In genomic region chr14:23120405-23121251, GRCh38 we compare ENCODE assay signal across 1 cellular context.
TF ChIP-seq lines count a peak whose summit lies in the region.

No MANE protein-coding gene starts in this region.

TF ChIP-seq in K562, 482 proteins besides CTCF, POLR2A, EP300 and RAD21 (continues in another document):
- TF ChIP-seq KDM4B (IDR thresholded peaks at IDR 0.05; ENCODE audit: borderline replicate concordance in 2 of 2, low read depth in 1 of 2) (no peak), RBBP5 (IDR thresholded peaks at IDR 0.05; ENCODE audit: borderline replicate concordance, insufficient read depth, low read length, poor library complexity, severe bottlenecking) (no peak), MEF2D (tag; conservative IDR thresholded peaks at IDR 0.05; ENCODE audit: low read depth) (no peak), CXXC5 (CRISPR knock-in tag; IDR thresholded peaks at IDR 0.05) (peak; percentile 43), PRDM10 (IDR thresholded peaks at IDR 0.05; ENCODE audit: partially characterized antibody) (no peak), ZBTB11 (CRISPR knock-in tag; IDR thresholded peaks at IDR 0.05) (peak in 1 of 3 experiments; percentile 66; a peak in 2 of 6 replicates), CREB1 (IDR thresholded peaks at IDR 0.05) (no peak), CREB1 (CRISPR knock-in tag; IDR thresholded peaks at IDR 0.05) (no peak), SRSF3 (IDR thresholded peaks at IDR 0.05; ENCODE audit: insufficient read depth, low read length) (no peak), ZNF316 (IDR thresholded peaks at IDR 0.05) (no peak), HIVEP1 (CRISPR knock-in tag; IDR thresholded peaks at IDR 0.05) (no peak), CHCHD3 (CRISPR knock-in tag; IDR thresholded peaks at IDR 0.05) (no peak), KAT7 (CRISPR knock-in tag; IDR thresholded peaks at IDR 0.05; ENCODE audit: borderline replicate concordance) (no peak; the same call in 1 of the 2 replicates), JUN (IDR thresholded peaks at IDR 0.05; ENCODE audit: borderline replicate concordance, low read depth, low read length) (no peak; the same call in 1 of the 2 replicates), JUN (CRISPR knock-in tag; IDR thresholded peaks at IDR 0.05; ENCODE audit: borderline replicate concordance) (no peak), NCOA6 (IDR thresholded peaks at IDR 0.05) (no peak), ARHGAP35 (IDR thresholded peaks at IDR 0.05; ENCODE audit: partially characterized antibody) (no peak), STAG1 (CRISPR knock-in tag; IDR thresholded peaks at IDR 0.05; ENCODE audit: borderline replicate concordance) (peak; percentile 97), ZNF354B (CRISPR knock-in tag; IDR thresholded peaks at IDR 0.05) (no peak), CBX3 (IDR thresholded peaks at IDR 0.05; ENCODE audit: borderline replicate concordance in 1 of 2, low read length in 2 of 2) (peak in 1 of 2 experiments; percentile 58; a peak in 2 of 3 replicates), CGGBP1 (CRISPR knock-in tag; IDR thresholded peaks at IDR 0.05) (no peak), TAL1 (IDR thresholded peaks at IDR 0.05) (peak; percentile 93), ATF7 (IDR thresholded peaks at IDR 0.05) (peak; percentile 46; the same call in 1 of the 2 replicates), THRA (IDR thresholded peaks at IDR 0.05) (no peak), ZNF232 (CRISPR knock-in tag; IDR thresholded peaks at IDR 0.05) (no peak), GATAD2A (IDR thresholded peaks at IDR 0.05) (no peak), IFI16 (CRISPR knock-in tag; IDR thresholded peaks at IDR 0.05) (no peak), HMG20A (CRISPR knock-in tag; conservative IDR thresholded peaks at IDR 0.05) (no peak), SRSF1 (IDR thresholded peaks at IDR 0.05; ENCODE audit: low read depth, low read length) (no peak), TEAD1 (CRISPR knock-in tag; IDR thresholded peaks at IDR 0.05) (peak in 1 of 2 experiments; percentile 46; a peak in 2 of 4 replicates), PREB (CRISPR knock-in tag; IDR thresholded peaks at IDR 0.05) (no peak), ZNF830 (CRISPR knock-in tag; IDR thresholded peaks at IDR 0.05) (no peak), ZNF785 (CRISPR knock-in tag; IDR thresholded peaks at IDR 0.05) (no peak), ZSCAN29 (IDR thresholded peaks at IDR 0.05) (no peak), ZNF717 (CRISPR knock-in tag; IDR thresholded peaks at IDR 0.05) (no peak), SIX5 (IDR thresholded peaks at IDR 0.05; ENCODE audit: borderline replicate concordance in 1 of 2, insufficient read depth in 1 of 2, low read depth in 1 of 2, low read length in 2 of 2) (no peak), RHOXF2B (CRISPR knock-in tag; conservative IDR thresholded peaks at IDR 0.05) (no peak), ARID3B (CRISPR knock-in tag; IDR thresholded peaks at IDR 0.05; ENCODE audit: borderline replicate concordance) (no peak), LARP7 (IDR thresholded peaks at IDR 0.05) (no peak), TARDBP (IDR thresholded peaks at IDR 0.05) (peak; percentile 63; the same call in 1 of the 2 replicates), POLR2G (IDR thresholded peaks at IDR 0.05; ENCODE audit: low read depth, low read length) (no peak), SMAD2 (IDR thresholded peaks at IDR 0.05; ENCODE audit: low read depth, low read length) (no peak), ID3 (CRISPR knock-in tag; IDR thresholded peaks at IDR 0.05) (no peak), ID3 (tag; IDR thresholded peaks at IDR 0.05) (no peak; the same call in 1 of the 2 replicates), BRF1 (IDR thresholded peaks at IDR 0.05; ENCODE audit: borderline replicate concordance, extremely low read depth, insufficient read length) (no peak), MCM5 (IDR thresholded peaks at IDR 0.05; ENCODE audit: low read depth) (no peak), BDP1 (IDR thresholded peaks at IDR 0.05; ENCODE audit: insufficient read depth, insufficient read length) (no peak), AFF4 (CRISPR knock-in tag; IDR thresholded peaks at IDR 0.05) (no peak), MTF1 (CRISPR knock-in tag; IDR thresholded peaks at IDR 0.05; ENCODE audit: borderline replicate concordance) (no peak), ZNF395 (CRISPR knock-in tag; IDR thresholded peaks at IDR 0.05) (no peak; the same call in 1 of the 2 replicates), ZFP36 (IDR thresholded peaks at IDR 0.05; ENCODE audit: low read depth, low read length, partially characterized antibody) (peak; percentile 33), HES1 (IDR thresholded peaks at IDR 0.05; ENCODE audit: low read depth) (no peak), MAFG (tag; conservative IDR thresholded peaks at IDR 0.05) (no peak; the same call in 1 of the 2 replicates), ZNF644 (tag; IDR thresholded peaks at IDR 0.05; ENCODE audit: low read depth) (no peak; the same call in 1 of the 2 replicates)
